ENCODE assay signal across 8 cellular contexts in genomic region chr3:100254168-100254777, GRCh38. TPM values are rescaled to one million over a fixed set of nuclear protein-coding genes. Genes with fewer than 3 reads are reported as not detected.
A peak's percentile ranks its signal among the peaks of the same experiment; 100 is the strongest.
DNase-seq lines count a peak whose midpoint lies in the region; ATAC-seq, FAIRE-seq and TF ChIP-seq lines count a peak whose summit lies in the region.

No MANE protein-coding gene starts in this region.

- peak; percentile 81 for ATAC-seq in GM19372 (IDR thresholded peaks at IDR 0.05; ENCODE audit: low read depth, unreplicated experiment)
- ATAC-seq in GM21528 (IDR thresholded peaks at IDR 0.05; ENCODE audit: low FRiP score, unreplicated experiment), result no peak

- no TSS peak for BruUV-seq in mammary epithelial cell (replicated peaks; lab: Mats Ljungman, UMichigan)

- no peaks in the 10 kb centered on the region for H3K9me2 ChIP-seq in Karpas-422 (replicated peaks; ENCODE audit: insufficient read depth, low read length)

- no peaks in the 10 kb centered on the region for H3K36me3 ChIP-seq in Karpas-422 (ENCODE audit: insufficient read depth, low read length)
- no peaks in the 10 kb centered on the region for H3K36me3 ChIP-seq in mammary epithelial cell (ENCODE audit: insufficient read depth, low read length)
- no peaks in the 10 kb centered on the region for H3K36me3 ChIP-seq in kidney (ENCODE audit: control insufficient read depth in 1 of 2, insufficient read depth in 2 of 2, low read length in 2 of 2)

- dilution Hi-C loops in mammary epithelial cell (cut with HindIII; ENCODE audit: low sequenced_read_pairs), result no loop called here

- H3K27ac ChIP-seq in Karpas-422 (ENCODE audit: low read length) (no peak overlapping the region), mammary epithelial cell (ENCODE audit: insufficient read depth, low read depth, low read length) (no peak overlapping the region), kidney (ENCODE audit: low read depth in 2 of 2, low read length in 2 of 2) (no peak overlapping the region)

- H3K9ac ChIP-seq in Karpas-422 (ENCODE audit: low read length) (no peak overlapping the region), mammary epithelial cell (ENCODE audit: insufficient read depth, low read length) (no peak overlapping the region), kidney (ENCODE audit: low read length in 2 of 2) (no peak overlapping the region)

- CTCF ChIA-PET in mammary epithelial cell (lab: Charles Lee; ENCODE audit: low non-redundant PET), result interaction anchor here (0.6 to 1.1 kb wide), 8 partner anchors 15 to 446 kb away, joined by 3 to 9 read pairs (median 6); no protein-coding TSS in a partner anchor

- H3K4me3 ChIP-seq in Karpas-422 (ENCODE audit: low read length), result no peak overlapping the region
- no peak overlapping the region for H3K4me3 ChIP-seq in mammary epithelial cell (replicated peaks in 1 of 3; ENCODE audit: insufficient read depth in 1 of 3, low read depth in 2 of 3, low read length in 3 of 3)
- no peak overlapping the region for H3K4me3 ChIP-seq in kidney (ENCODE audit: low read length in 2 of 2)

- H3K79me2 ChIP-seq in Karpas-422 (ENCODE audit: low read length) (no peaks in the 10 kb centered on the region), mammary epithelial cell (ENCODE audit: insufficient read depth, low read length) (no peaks in the 10 kb centered on the region)

- in situ Hi-C loops in mammary epithelial cell (cut with MboI; ENCODE audit: low sequenced_read_pairs in 2 of 2), result loop anchor here in 1 of 2 donors (5.0 kb wide), 1 partner anchor 422 kb away; no protein-coding TSS in a partner anchor

- intact Hi-C loops in mammary epithelial cell (cut with micrococcal nuclease), result loop anchor here (1.0 kb wide), 3 partner anchors 186 to 422 kb away; no protein-coding TSS in a partner anchor
- intact Hi-C loops in kidney (cut with DNase I), result loop anchor here (10.0 kb wide), 1 partner anchor 179 kb away; no protein-coding TSS in a partner anchor

- no peaks in the 10 kb centered on the region for H3K27me3 ChIP-seq in Karpas-422 (ENCODE audit: low read length)
- no peaks in the 10 kb centered on the region for H3K27me3 ChIP-seq in mammary epithelial cell (ENCODE audit: insufficient read depth, low read length)

- TF ChIP-seq CTCF in D721Med (IDR thresholded peaks at IDR 0.05; ENCODE audit: insufficient read depth, missing control alignments) (peak; percentile 82), mammary epithelial cell (conservative IDR thresholded peaks at IDR 0.05 in 1 of 2, IDR thresholded peaks at IDR 0.05 in 1 of 2; ENCODE audit: extremely low read depth in 1 of 2, insufficient read depth in 1 of 2, low read depth in 1 of 2, low read length in 2 of 2) (peak; percentile 55 to 77), kidney (IDR thresholded peaks at IDR 0.05; ENCODE audit: borderline replicate concordance, extremely low read depth, insufficient read depth) (peak; percentile 84)

- H3K4me2 ChIP-seq in Karpas-422 (ENCODE audit: low read depth, low read length, poor library complexity, severe bottlenecking), result no peak overlapping the region
- no peak overlapping the region for H3K4me2 ChIP-seq in mammary epithelial cell (ENCODE audit: insufficient read depth, low read depth, low read length)

- WGBS in mammary epithelial cell (ENCODE audit: low coverage, missing lambda C conversion rate), result 41% methylated on average over 7 of the region's 7 CpGs

- H3K9me3 ChIP-seq in Karpas-422 (ENCODE audit: low read length) (no peaks in the 10 kb centered on the region), mammary epithelial cell (replicated peaks; ENCODE audit: insufficient read depth, low read length) (no peaks in the 10 kb centered on the region), kidney (ENCODE audit: control insufficient read depth in 1 of 2, low read length in 2 of 2) (no peaks in the 10 kb centered on the region)

- no peaks in the 10 kb centered on the region for H4K20me1 ChIP-seq in Karpas-422 (ENCODE audit: insufficient read depth, low read depth, low read length)
- no peaks in the 10 kb centered on the region for H4K20me1 ChIP-seq in mammary epithelial cell (ENCODE audit: insufficient read depth, low read length)

- no peak overlapping the region for H2AFZ ChIP-seq in Karpas-422 (ENCODE audit: low read length)
- no peak overlapping the region for H2AFZ ChIP-seq in mammary epithelial cell (ENCODE audit: low read depth, low read length)

- no peaks in the 10 kb centered on the region for H3K4me1 ChIP-seq in Karpas-422 (ENCODE audit: low read length)
- no peaks in the 10 kb centered on the region for H3K4me1 ChIP-seq in mammary epithelial cell (ENCODE audit: insufficient read depth, low read length)
- no peaks in the 10 kb centered on the region for H3K4me1 ChIP-seq in kidney (ENCODE audit: control insufficient read depth in 1 of 2, insufficient read depth in 1 of 2, low read depth in 1 of 2, low read length in 2 of 2)

- DNase-seq in D721Med (ENCODE audit: insufficient read length, low spot score), result no peak
- DNase-seq in Karpas-422, result peak; percentile 83
- DNase-seq in RKO (ENCODE audit: low spot score), result peak; percentile 63
- peak; percentile 26 for DNase-seq in mammary epithelial cell
- DNase-seq in kidney, result no peak
- DNase-seq in stimulated activated CD8-positive, alpha-beta memory T cell treated with anti-CD3 and anti-CD28 coated beads, Interleukin-4, amount 100 ng/mL, for 48 hours, result peak; percentile 43

- FAIRE-seq in D721Med (lab: Jason Lieb, UNC) (no peak), kidney (lab: Jason Lieb, UNC) (peak; percentile 15)

RNA-seq across cellular contexts. Expression of gene TBC1D23, which starts 6.5 kb away (rescaled TPM):
- total RNA-seq in Karpas-422 (2014; rRNA removed; shearing (Covaris generic); ENCODE audit: low replicate concordance), result 8.3 and 20.6 TPM in 2 replicates
- total RNA-seq in mammary epithelial cell, result 10 to 100 TPM; 54.3 to 57.1 TPM
- 17.8 TPM for polyA plus RNA-seq in mammary epithelial cell
- 17.3 TPM for polyA minus RNA-seq in mammary epithelial cell
- 46.9 TPM for total RNA-seq in kidney
- 18.0 TPM for polyA plus RNA-seq in kidney (ENCODE audit: insufficient read depth, low read depth, low replicate concordance)

Comparison
In these comparisons a context has a peak if more than half of its experiments do, and no peak if none do; other contexts are left out.
1. DNase-seq: peak in Karpas-422 (single experiment), RKO (single experiment), mammary epithelial cell (single experiment) and stimulated activated CD8-positive, alpha-beta memory T cell treated with anti-CD3 and anti-CD28 coated beads, Interleukin-4, amount 100 ng/mL, for 48 hours (single experiment); none in D721Med (single experiment) and kidney (single experiment).
2. Peak in every context shown above with its lines, with median percentiles within 50 percentile points of each other: CTCF ChIP-seq.